ENCODE assay signal across 8 cellular contexts in genomic region chr14:51652168-51653095, GRCh38. TPM values are rescaled to one million over a fixed set of nuclear protein-coding genes. Genes with fewer than 3 reads are reported as not detected.
DNase-seq lines count a peak whose midpoint lies in the region; ATAC-seq and TF ChIP-seq lines count a peak whose summit lies in the region.

No MANE protein-coding gene starts in this region.

- H3K4me3 ChIP-seq in mucosa of descending colon (peak overlapping the region; percentile 33), stomach smooth muscle (ENCODE audit: low read length in 2 of 2) (peak overlapping the region; percentile 78 to 85)

- ATAC-seq in GM19328 (IDR thresholded peaks at IDR 0.05; ENCODE audit: unreplicated experiment), result peak; percentile 38
- ATAC-seq in HG03432 (IDR thresholded peaks at IDR 0.05; ENCODE audit: unreplicated experiment), result peak; percentile 39
- peak; percentile 47 for ATAC-seq in effector memory CD8-positive, alpha-beta T cell (replicated peaks)
- peak; percentile 53 for ATAC-seq in mucosa of descending colon

- H3K27ac Mint-ChIP-seq in effector memory CD8-positive, alpha-beta T cell, result peak overlapping the region in 1 of 2 donors; percentile 46

- no peaks in the 10 kb centered on the region for H3K9me3 ChIP-seq in mucosa of descending colon
- H3K9me3 ChIP-seq in stomach smooth muscle (ENCODE audit: control insufficient read depth in 2 of 2, low read length in 2 of 2), result no peaks in the 10 kb centered on the region

- TF ChIP-seq CTCF in C4-2B (conservative IDR thresholded peaks at IDR 0.05) (peak; percentile 58), mucosa of descending colon (IDR thresholded peaks at IDR 0.05) (no peak)

- DNase-seq in T-helper 2 cell (peak in 4 of 5 experiments; percentile 5 to 27 (median 12)), mucosa of descending colon (peak in 2 of 3 donors; percentile 37 to 59), putamen (ENCODE audit: low spot score) (no peak)
- peak in 2 of 3 experiments; percentile 16 to 26 for DNase-seq in effector memory CD8-positive, alpha-beta T cell

- H3K4me1 ChIP-seq in mucosa of descending colon (ENCODE audit: low read depth) (peaks cover 10% of the 10 kb centered on the region), stomach smooth muscle (ENCODE audit: control insufficient read depth, insufficient read depth, low read length) (peaks cover 3% of the 10 kb centered on the region)

- H3K36me3 ChIP-seq in mucosa of descending colon (ENCODE audit: low read depth) (no peaks in the 10 kb centered on the region), stomach smooth muscle (ENCODE audit: control insufficient read depth in 2 of 2, insufficient read depth in 2 of 2, low read length in 2 of 2) (no peaks in the 10 kb centered on the region)

- H3K27me3 ChIP-seq in stomach smooth muscle (ENCODE audit: control insufficient read depth in 1 of 2, insufficient read depth in 2 of 2, low read length in 2 of 2), result no peaks in the 10 kb centered on the region

- H3K36me3 Mint-ChIP-seq in effector memory CD8-positive, alpha-beta T cell (ENCODE audit: insufficient read depth), result no peaks in the 10 kb centered on the region

- intact Hi-C loops in mucosa of descending colon (cut with DNase I, micrococcal nuclease), result no loop called here

- peaks cover 36 to 44% of the 10 kb centered on the region in 2 donors for H3K27me3 Mint-ChIP-seq in effector memory CD8-positive, alpha-beta T cell

- peak overlapping the region; percentile 78 to 80 for H3K4me3 Mint-ChIP-seq in effector memory CD8-positive, alpha-beta T cell

- H3K9ac ChIP-seq in stomach smooth muscle (ENCODE audit: low read length in 2 of 2), result peak overlapping the region; percentile 37 to 69

- peaks cover 8 to 11% of the 10 kb centered on the region in 2 donors for H3K4me1 Mint-ChIP-seq in effector memory CD8-positive, alpha-beta T cell (ENCODE audit: low read depth in 2 of 2)

- H3K9me3 Mint-ChIP-seq in effector memory CD8-positive, alpha-beta T cell, result no peaks in the 10 kb centered on the region

- peak overlapping the region; percentile 87 for H3K27ac ChIP-seq in C4-2B
- H3K27ac ChIP-seq in stomach smooth muscle (ENCODE audit: low read length), result peak overlapping the region; percentile 70

RNA-seq across cellular contexts. Expression of gene FRMD6, which starts 0.7 kb away (rescaled TPM):
- total RNA-seq in mucosa of descending colon, result 10 to 100 TPM in 1 of 3 donors, 1 to 10 TPM in 2; 4.2 to 39.1 (median 8.5) TPM
